ENCODE assay signal across 8 cellular contexts in the genomic region with DNA sequence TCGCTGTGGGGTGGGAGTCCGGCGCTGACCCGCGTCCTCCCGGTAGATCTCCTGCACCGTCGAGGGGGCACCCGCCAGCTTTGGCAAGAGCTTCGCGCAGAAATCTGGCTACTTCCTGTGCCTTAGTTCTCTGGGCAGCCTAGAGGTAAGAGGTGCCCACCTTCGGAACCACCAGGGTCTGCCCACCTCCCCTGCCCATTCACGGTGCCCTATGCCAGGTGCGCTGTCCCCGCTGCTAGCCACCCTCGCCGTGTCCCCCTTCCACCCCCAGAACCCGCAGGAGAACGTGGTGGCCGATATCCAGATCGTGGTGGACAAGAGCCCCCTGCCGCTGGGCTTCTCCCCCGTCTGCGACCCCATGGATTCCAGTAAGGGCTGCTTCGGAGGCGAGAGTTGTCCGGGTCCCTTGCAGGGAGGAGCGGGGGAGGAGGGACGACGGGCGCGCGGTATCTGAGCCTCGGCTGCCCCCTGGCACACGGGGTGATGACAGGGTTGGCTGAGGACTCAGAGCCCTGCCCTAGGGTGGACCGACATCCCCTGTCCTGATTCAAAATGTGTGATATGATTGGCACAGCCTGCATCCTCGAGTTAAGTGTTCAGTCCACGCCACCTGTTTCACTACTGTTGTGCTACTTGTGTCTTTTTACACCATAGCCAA. TPM values are rescaled to one million over a fixed set of nuclear protein-coding genes. Genes with fewer than 3 reads are reported as not detected.
DNase-seq lines count a peak whose midpoint lies in the region; ATAC-seq and TF ChIP-seq lines count a peak whose summit lies in the region.

No MANE protein-coding gene starts in this region.

- H3K4me3 Mint-ChIP-seq in stimulated activated effector memory CD8-positive, alpha-beta T cell treated with anti-CD3 and anti-CD28 coated beads, Interleukin-12 subunit alpha, Interleukin-12 subunit beta, amount 100 ng/mL, for 72 hours = peak overlapping the region; percentile 89

- H3K27me3 ChIP-seq in brain microvascular endothelial cell (replicated peaks) = no peaks in the 10 kb centered on the region
- no peaks in the 10 kb centered on the region for H3K27me3 ChIP-seq in kidney epithelial cell (ENCODE audit: control insufficient read depth, insufficient read depth, low read length)

- peaks cover 36% of the 10 kb centered on the region for H3K4me1 Mint-ChIP-seq in stimulated activated effector memory CD8-positive, alpha-beta T cell treated with anti-CD3 and anti-CD28 coated beads, Interleukin-12 subunit alpha, Interleukin-12 subunit beta, amount 100 ng/mL, for 72 hours

- no peaks in the 10 kb centered on the region for H3K9me3 Mint-ChIP-seq in stimulated activated effector memory CD8-positive, alpha-beta T cell treated with anti-CD3 and anti-CD28 coated beads, Interleukin-12 subunit alpha, Interleukin-12 subunit beta, amount 100 ng/mL, for 72 hours

- in situ Hi-C loops in brain microvascular endothelial cell (cut with HindIII; ENCODE audit: low pct_ligation_motif_present, low sequenced_read_pairs) = no loop called here

- peak; percentile 32 for DNase-seq in NCI-H748 (lab: John Stamatoyannopoulos, UW; ENCODE audit: unreplicated experiment)
- DNase-seq in NCI-H748 treated with DMSO at 0.1 percent for 48 hours (lab: John Stamatoyannopoulos, UW) = no peak
- DNase-seq in RKO (ENCODE audit: low spot score) = peak; percentile 63
- DNase-seq in brain microvascular endothelial cell = no peak
- no peak for DNase-seq in kidney epithelial cell (ENCODE audit: low read depth)
- DNase-seq in stimulated activated effector memory CD8-positive, alpha-beta T cell treated with anti-CD3 and anti-CD28 coated beads, Interleukin-12 subunit alpha, Interleukin-12 subunit beta, amount 100 ng/mL, for 72 hours (ENCODE audit: low spot score in 2 of 2) = peak; percentile 17 to 70
- DNase-seq in NCI-H345 treated with DMSO at 0.1 percent for 48 hours (lab: John Stamatoyannopoulos, UW; ENCODE audit: unreplicated experiment) = no peak

- peak overlapping the region; percentile 87 for H3K27ac Mint-ChIP-seq in stimulated activated effector memory CD8-positive, alpha-beta T cell treated with anti-CD3 and anti-CD28 coated beads, Interleukin-12 subunit alpha, Interleukin-12 subunit beta, amount 100 ng/mL, for 72 hours

- no peak overlapping the region for H3K27ac ChIP-seq in brain microvascular endothelial cell

- peaks cover 22% of the 10 kb centered on the region for H3K36me3 Mint-ChIP-seq in stimulated activated effector memory CD8-positive, alpha-beta T cell treated with anti-CD3 and anti-CD28 coated beads, Interleukin-12 subunit alpha, Interleukin-12 subunit beta, amount 100 ng/mL, for 72 hours

- H3K4me3 ChIP-seq in brain microvascular endothelial cell (ENCODE audit: low read depth, low read length) (peak overlapping the region; percentile 77), kidney epithelial cell (ENCODE audit: low read depth, low read length) (peak overlapping the region; percentile 63)

- TF ChIP-seq CTCF in brain microvascular endothelial cell (IDR thresholded peaks at IDR 0.05; ENCODE audit: low read depth, low read length, missing control alignments) = peak; percentile 19
- no peak for TF ChIP-seq CTCF in kidney epithelial cell (IDR thresholded peaks at IDR 0.05; ENCODE audit: insufficient read depth, low read length, poor library complexity, severe bottlenecking)

- peak; percentile 17 for ATAC-seq in HG02852 (IDR thresholded peaks at IDR 0.05; ENCODE audit: unreplicated experiment)
- peak; percentile 58 for ATAC-seq in stimulated activated effector memory CD8-positive, alpha-beta T cell treated with anti-CD3 and anti-CD28 coated beads, Interleukin-12 subunit alpha, Interleukin-12 subunit beta, amount 100 ng/mL, for 72 hours

- H3K36me3 ChIP-seq in brain microvascular endothelial cell (replicated peaks) (no peaks in the 10 kb centered on the region), kidney epithelial cell (ENCODE audit: control insufficient read depth, insufficient read depth, low read length) (no peaks in the 10 kb centered on the region)

RNA-seq across cellular contexts. Expression of gene MVB12A, which starts 0.5 kb away (rescaled TPM):
- total RNA-seq in kidney epithelial cell = 66.1 and 73.7 TPM in 2 replicates

RNA-seq across cellular contexts. Expression of gene BST2, which starts 15.0 kb away (rescaled TPM):
- 38.2 and 41.4 TPM in 2 replicates for total RNA-seq in kidney epithelial cell

RNA-seq across cellular contexts. Expression of gene CCDC194, which starts 26.4 kb away (rescaled TPM):
- total RNA-seq in kidney epithelial cell = not detected in 2 replicates

RNA-seq across cellular contexts. Expression of gene TMEM221, which starts 28.1 kb away (rescaled TPM):
- total RNA-seq in kidney epithelial cell = 0.75 TPM in 1 of 2 replicates, not detected in the other

RNA-seq across cellular contexts. Expression of gene NXNL1, which starts 40.3 kb away (rescaled TPM):
- total RNA-seq in kidney epithelial cell = not detected in 2 replicates

Comparison
In these comparisons a context has a peak if more than half of its experiments do, and no peak if none do; other contexts are left out.
1. DNase-seq: peak in NCI-H748 (single experiment), RKO (single experiment) and stimulated activated effector memory CD8-positive, alpha-beta T cell treated with anti-CD3 and anti-CD28 coated beads, Interleukin-12 subunit alpha, Interleukin-12 subunit beta, amount 100 ng/mL, for 72 hours (2 of 2); none in NCI-H748 treated with DMSO at 0.1 percent for 48 hours (single experiment), brain microvascular endothelial cell (single experiment), kidney epithelial cell (single experiment) and NCI-H345 treated with DMSO at 0.1 percent for 48 hours (single experiment).